ENCODE assay signal across 14 cellular contexts in the genomic region with DNA sequence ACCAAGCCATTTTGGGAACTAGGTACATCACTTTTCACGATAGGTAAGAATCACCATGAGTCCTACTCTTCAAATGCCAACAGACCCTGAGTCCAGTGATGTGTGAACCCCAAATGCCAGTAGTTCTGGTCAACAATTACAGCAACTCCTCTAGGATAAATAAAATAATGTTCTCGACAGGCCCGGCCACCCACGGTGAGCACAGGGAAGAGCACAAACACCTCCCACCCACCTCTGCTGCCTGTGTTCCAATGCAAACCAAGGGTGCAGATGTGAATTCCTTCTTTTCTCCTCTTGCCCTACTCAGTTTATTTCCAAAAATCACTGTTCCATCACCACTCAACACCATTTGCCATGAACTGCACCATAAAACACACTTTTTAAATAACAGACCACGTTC. TPM values are rescaled to one million over a fixed set of nuclear protein-coding genes. Genes with fewer than 3 reads are reported as not detected.
DNase-seq lines count a peak whose midpoint lies in the region; ATAC-seq and TF ChIP-seq lines count a peak whose summit lies in the region.
"Had no signal": no experiment of that assay in that cellular context is flagged by ENCODE, and none has a peak within 500 bp of the region (broad histone marks: within the 10 kb centered on the region; RNA-seq: fewer than 3 reads in every experiment).

No MANE protein-coding gene starts in this region.

- no peaks in the 10 kb centered on the region for H3K9me3 ChIP-seq in HEK293 (ENCODE audit: control insufficient read depth, insufficient read depth, low read depth, low read length)
- no peaks in the 10 kb centered on the region for H3K9me3 ChIP-seq in endodermal cell (ENCODE audit: control insufficient read depth, low read length)
- no peaks in the 10 kb centered on the region for H3K9me3 ChIP-seq in thyroid gland
- H3K9me3 ChIP-seq: BLaER1 treated with 17β-estradiol and CSF1 and Interleukin-3, amounts not matched to agents 10 nM and 100 nM had no signal

- DNase-seq in endodermal cell (peak; percentile 60), nephron progenitor cell (no peak), thyroid gland (peak; percentile 47 to 60), HT-29 (ENCODE audit: low spot score) (no peak)
- no peak for DNase-seq in activated T-helper 1 cell treated with anti-CD3 and anti-CD28 coated beads, Interleukin-12 subunit alpha, Interleukin-12 subunit beta, Interleukin-2, Interleukin-4 antibody, amounts not matched to agents 30 ng/mL and 10 ng/mL and 1 ng/mL, durations not matched to agents 14 hours and 24 hours and 36 hours (ENCODE audit: low spot score)
- DNase-seq: ACHN; CD4-positive, CD25-positive, alpha-beta regulatory T cell; DMS53; GF-D8 had no signal

- H3K27ac ChIP-seq in HEK293 (ENCODE audit: extremely low read depth, low read depth, low read length) (no peak overlapping the region), endodermal cell (ENCODE audit: low read depth, low read length) (no peak overlapping the region), thyroid gland (peak overlapping the region; percentile 58 to 85 (median 85))
- H3K27ac ChIP-seq: BLaER1 treated with 17β-estradiol and CSF1 and Interleukin-3, amounts not matched to agents 10 nM and 100 nM had no signal

- H3K9ac ChIP-seq in endodermal cell (ENCODE audit: extremely low read depth, low read length, poor library complexity, severe bottlenecking) = no peak overlapping the region
- H3K9ac ChIP-seq: BLaER1 treated with 17β-estradiol and CSF1 and Interleukin-3, amounts not matched to agents 10 nM and 100 nM had no signal

- ATAC-seq in HG02798 (IDR thresholded peaks at IDR 0.05; ENCODE audit: poor library complexity, unreplicated experiment) = no peak
- ATAC-seq: HCT116 had no signal

- peaks cover 8% of the 10 kb centered on the region for H3K36me3 Mint-ChIP-seq in endodermal cell (ENCODE audit: low read depth)
- H3K36me3 Mint-ChIP-seq in nephron progenitor cell (ENCODE audit: low read depth) = peaks cover 10% of the 10 kb centered on the region
- no peaks in the 10 kb centered on the region for H3K36me3 Mint-ChIP-seq in activated T-helper 1 cell treated with anti-CD3 and anti-CD28 coated beads, Interleukin-12 subunit alpha, Interleukin-12 subunit beta, Interleukin-2, Interleukin-4 antibody, amounts not matched to agents 30 ng/mL and 10 ng/mL and 1 ng/mL, durations not matched to agents 14 hours and 24 hours and 36 hours (ENCODE audit: low read depth)
- H3K36me3 Mint-ChIP-seq: CD4-positive, CD25-positive, alpha-beta regulatory T cell had no signal

- H3K27ac Mint-ChIP-seq in endodermal cell (peak overlapping the region; percentile 49), nephron progenitor cell (peak overlapping the region; percentile 16)
- H3K27ac Mint-ChIP-seq in activated T-helper 1 cell treated with anti-CD3 and anti-CD28 coated beads, Interleukin-12 subunit alpha, Interleukin-12 subunit beta, Interleukin-2, Interleukin-4 antibody, amounts not matched to agents 30 ng/mL and 10 ng/mL and 1 ng/mL, durations not matched to agents 14 hours and 24 hours and 36 hours = no peak overlapping the region
- H3K27ac Mint-ChIP-seq: CD4-positive, CD25-positive, alpha-beta regulatory T cell had no signal

- CTCF ChIA-PET in HEK293 (lab: Yijun Ruan, JAX) = no interaction called here

- H3K4me1 ChIP-seq in HEK293 (ENCODE audit: control insufficient read depth, insufficient read depth, low read length) (0 out of 2 replicates have a peak, but pooled peaks cover 2% of the 10 kb centered on the region), endodermal cell (ENCODE audit: control insufficient read depth, insufficient read depth, low read length) (no peaks in the 10 kb centered on the region), thyroid gland (peaks cover 39 to 56% of the 10 kb centered on the region in 2 donors)
- H3K4me1 ChIP-seq: BLaER1 treated with 17β-estradiol and CSF1 and Interleukin-3, amounts not matched to agents 10 nM and 100 nM had no signal

- H3K27me3 ChIP-seq in endodermal cell (ENCODE audit: control insufficient read depth, insufficient read depth, low read length, poor library complexity, severe bottlenecking) (no peaks in the 10 kb centered on the region), thyroid gland (no peaks in the 10 kb centered on the region)
- H3K27me3 ChIP-seq: BLaER1 treated with 17β-estradiol and CSF1 and Interleukin-3, amounts not matched to agents 10 nM and 100 nM had no signal

- TF ChIP-seq CTCF in HEK293 (tag by site-specific recombination; IDR thresholded peaks at IDR 0.05) (no peak), endodermal cell (conservative IDR thresholded peaks at IDR 0.05) (no peak), nephron progenitor cell (IDR thresholded peaks at IDR 0.05) (no peak), thyroid gland (IDR thresholded peaks at IDR 0.05) (no peak)

- TF ChIP-seq POLR2A in thyroid gland (IDR thresholded peaks at IDR 0.05) = no peak

- 67 to 69% methylated on average over 3 to 5 of the region's 5 CpGs for WGBS in endodermal cell (ENCODE audit: insufficient coverage in 1 of 2, insufficient read length in 1 of 2), 2 experiments
- WGBS in thyroid gland, 2 donors = 36 to 46% methylated on average over 5 of the region's 5 CpGs

- H3K27me3 Mint-ChIP-seq in endodermal cell (ENCODE audit: insufficient read depth) = no peaks in the 10 kb centered on the region
- peaks cover 10% of the 10 kb centered on the region for H3K27me3 Mint-ChIP-seq in nephron progenitor cell (ENCODE audit: low read depth, poor library complexity)
- no peaks in the 10 kb centered on the region for H3K27me3 Mint-ChIP-seq in activated T-helper 1 cell treated with anti-CD3 and anti-CD28 coated beads, Interleukin-12 subunit alpha, Interleukin-12 subunit beta, Interleukin-2, Interleukin-4 antibody, amounts not matched to agents 30 ng/mL and 10 ng/mL and 1 ng/mL, durations not matched to agents 14 hours and 24 hours and 36 hours (ENCODE audit: insufficient read depth)
- H3K27me3 Mint-ChIP-seq: CD4-positive, CD25-positive, alpha-beta regulatory T cell had no signal

- H3K9me3 Mint-ChIP-seq in endodermal cell (no peaks in the 10 kb centered on the region), nephron progenitor cell (peaks cover 9% of the 10 kb centered on the region)
- H3K9me3 Mint-ChIP-seq in activated T-helper 1 cell treated with anti-CD3 and anti-CD28 coated beads, Interleukin-12 subunit alpha, Interleukin-12 subunit beta, Interleukin-2, Interleukin-4 antibody, amounts not matched to agents 30 ng/mL and 10 ng/mL and 1 ng/mL, durations not matched to agents 14 hours and 24 hours and 36 hours = no peaks in the 10 kb centered on the region

- intact Hi-C loops in thyroid gland (cut with DNase I) = no loop called here
- intact Hi-C loops in activated T-helper 1 cell treated with anti-CD3 and anti-CD28 coated beads, Interleukin-12 subunit alpha, Interleukin-12 subunit beta, Interleukin-2, Interleukin-4 antibody, amounts not matched to agents 30 ng/mL and 10 ng/mL and 1 ng/mL, durations not matched to agents 14 hours and 24 hours and 36 hours (cut with micrococcal nuclease) = no loop called here

- peaks cover 39% of the 10 kb centered on the region for H3K4me1 Mint-ChIP-seq in endodermal cell
- peaks cover 52% of the 10 kb centered on the region for H3K4me1 Mint-ChIP-seq in nephron progenitor cell
- H3K4me1 Mint-ChIP-seq in activated T-helper 1 cell treated with anti-CD3 and anti-CD28 coated beads, Interleukin-12 subunit alpha, Interleukin-12 subunit beta, Interleukin-2, Interleukin-4 antibody, amounts not matched to agents 30 ng/mL and 10 ng/mL and 1 ng/mL, durations not matched to agents 14 hours and 24 hours and 36 hours (ENCODE audit: low read depth) = no peaks in the 10 kb centered on the region
- H3K4me1 Mint-ChIP-seq: CD4-positive, CD25-positive, alpha-beta regulatory T cell had no signal

- POLR2A ChIA-PET in HEK293 (lab: Yijun Ruan, JAX) = no interaction called here

- H3K4me3 ChIP-seq in HEK293 (ENCODE audit: low read depth, low read length) = no peak overlapping the region
- H3K4me3 ChIP-seq in endodermal cell (ENCODE audit: low read length) = no peak overlapping the region
- H3K4me3 ChIP-seq in thyroid gland (replicated peaks in 1 of 3) = no peak overlapping the region
- H3K4me3 ChIP-seq: BLaER1 treated with 17β-estradiol and CSF1 and Interleukin-3, amounts not matched to agents 10 nM and 100 nM had no signal

- H3K36me3 ChIP-seq in HEK293 (ENCODE audit: control insufficient read depth in 2 of 2, insufficient read depth in 1 of 2, low read length in 2 of 2) = no peaks in the 10 kb centered on the region
- no peaks in the 10 kb centered on the region for H3K36me3 ChIP-seq in endodermal cell (ENCODE audit: control insufficient read depth, insufficient read depth, low read length)
- H3K36me3 ChIP-seq in thyroid gland = no peaks in the 10 kb centered on the region

- H3K4me3 Mint-ChIP-seq in endodermal cell (no peak overlapping the region), nephron progenitor cell (no peak overlapping the region)
- no peak overlapping the region for H3K4me3 Mint-ChIP-seq in activated T-helper 1 cell treated with anti-CD3 and anti-CD28 coated beads, Interleukin-12 subunit alpha, Interleukin-12 subunit beta, Interleukin-2, Interleukin-4 antibody, amounts not matched to agents 30 ng/mL and 10 ng/mL and 1 ng/mL, durations not matched to agents 14 hours and 24 hours and 36 hours
- H3K4me3 Mint-ChIP-seq: CD4-positive, CD25-positive, alpha-beta regulatory T cell had no signal

TF ChIP-seq in HEK293, 187 proteins besides CTCF, POLR2A, EP300 and RAD21 (continues in another document):
- TF ChIP-seq, protein P1, sequence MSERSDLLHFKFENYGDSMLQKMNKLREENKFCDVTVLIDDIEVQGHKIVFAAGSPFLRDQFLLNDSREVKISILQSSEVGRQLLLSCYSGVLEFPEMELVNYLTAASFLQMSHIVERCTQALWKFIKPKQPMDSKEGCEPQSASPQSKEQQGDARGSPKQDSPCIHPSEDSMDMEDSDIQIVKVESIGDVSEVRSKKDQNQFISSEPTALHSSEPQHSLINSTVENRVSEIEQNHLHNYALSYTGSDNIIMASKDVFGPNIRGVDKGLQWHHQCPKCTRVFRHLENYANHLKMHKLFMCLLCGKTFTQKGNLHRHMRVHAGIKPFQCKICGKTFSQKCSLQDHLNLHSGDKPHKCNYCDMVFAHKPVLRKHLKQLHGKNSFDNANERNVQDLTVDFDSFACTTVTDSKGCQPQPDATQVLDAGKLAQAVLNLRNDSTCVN (tag by site-specific recombination; optimal IDR thresholded peaks at IDR 0.05) = no peak

RNA-seq across cellular contexts. Expression of gene MPPED2, which starts 33.3 kb away (rescaled TPM):
- 10 to 100 TPM in 1 of 2 donors, 1 to 10 TPM in 1; 1.5 to 16.4 TPM for total RNA-seq in endodermal cell
- 4.6 TPM for polyA plus RNA-seq in endodermal cell (2013, experiment 1 of 2)
- 3.0 TPM for polyA plus RNA-seq in endodermal cell (2013, experiment 2 of 2)
- total RNA-seq in thyroid gland = 100 to 1,000 TPM in 1 of 4 donors, 10 to 100 TPM in 3; 35.5 to 103 (median 75.0) TPM
- not detected in 2 replicates for total RNA-seq in HT-29 (2014; rRNA removed; shearing (Covaris generic))
- total RNA-seq in activated T-helper 1 cell treated with anti-CD3 and anti-CD28 coated beads, Interleukin-12 subunit alpha, Interleukin-12 subunit beta, Interleukin-2, Interleukin-4 antibody, amounts not matched to agents 30 ng/mL and 10 ng/mL and 1 ng/mL, durations not matched to agents 14 hours and 24 hours and 36 hours = not detected in 2 replicates
- total RNA-seq: A172 had no signal

Comparison
In these comparisons a context has a peak if more than half of its experiments do, and no peak if none do; other contexts are left out.
1. H3K27ac ChIP-seq: peak in thyroid gland (3 of 3); none in HEK293 (single experiment) and endodermal cell (single experiment).
2. DNase-seq: peak in endodermal cell (single experiment) and thyroid gland (2 of 2); none in nephron progenitor cell (single experiment), HT-29 (single experiment) and activated T-helper 1 cell treated with anti-CD3 and anti-CD28 coated beads, Interleukin-12 subunit alpha, Interleukin-12 subunit beta, Interleukin-2, Interleukin-4 antibody, amounts not matched to agents 30 ng/mL and 10 ng/mL and 1 ng/mL, durations not matched to agents 14 hours and 24 hours and 36 hours (single experiment).